In genomic region chr14:64292197-64292596, GRCh38 we compare ENCODE assay signal across 15 cellular contexts. TPM values are rescaled to one million over a fixed set of nuclear protein-coding genes. Genes with fewer than 3 reads are reported as not detected.
"Had no signal": no experiment of that assay in that cellular context is flagged by ENCODE, and none has a peak within 500 bp of the region (broad histone marks: within the 10 kb centered on the region; RNA-seq: fewer than 3 reads in every experiment).

No MANE protein-coding gene starts in this region.

- DNase-seq: activated CD4-positive, alpha-beta T cell treated with anti-CD3 and anti-CD28 coated beads, Interleukin-2, amount 50 U/mL, for 4 hours; activated effector memory CD4-positive, alpha-beta T cell treated with Interleukin-2 at 50 U/mL for 16 hours; activated naive CD8-positive, alpha-beta T cell treated with anti-CD3 and anti-CD28 coated beads, Interleukin-2, amount 10 ng/mL, durations not matched to agents 7 days and 5 days; activated T-cell treated with anti-CD3 and anti-CD28 coated beads, Interleukin-2, amount 50 U/mL, for 1 hour; body of pancreas; effector memory CD8-positive, alpha-beta T cell; esophagus squamous epithelium; heart right ventricle; left lung; midbrain; nephron progenitor cell; occipital lobe; posterior cingulate gyrus; sigmoid colon; T-cell had no signal

- ATAC-seq: body of pancreas; effector memory CD8-positive, alpha-beta T cell; heart right ventricle; left lung; T-cell had no signal

- H3K27ac ChIP-seq: body of pancreas, esophagus squamous epithelium, heart right ventricle, left lung, sigmoid colon had no signal

- H3K4me3 Mint-ChIP-seq: activated naive CD8-positive, alpha-beta T cell treated with anti-CD3 and anti-CD28 coated beads, Interleukin-2, amount 10 ng/mL, durations not matched to agents 7 days and 5 days; effector memory CD8-positive, alpha-beta T cell had no signal

- H3K9me3 ChIP-seq: body of pancreas, esophagus squamous epithelium, heart right ventricle, left lung, sigmoid colon had no signal

- H3K9me3 Mint-ChIP-seq: activated naive CD8-positive, alpha-beta T cell treated with anti-CD3 and anti-CD28 coated beads, Interleukin-2, amount 10 ng/mL, durations not matched to agents 7 days and 5 days; effector memory CD8-positive, alpha-beta T cell; nephron progenitor cell; T-cell had no signal

- H3K27me3 ChIP-seq: body of pancreas had no signal

- H3K36me3 ChIP-seq: esophagus squamous epithelium, heart right ventricle, left lung, sigmoid colon had no signal

- H3K4me3 ChIP-seq: body of pancreas, heart right ventricle, left lung, sigmoid colon had no signal

- H3K27ac Mint-ChIP-seq: activated naive CD8-positive, alpha-beta T cell treated with anti-CD3 and anti-CD28 coated beads, Interleukin-2, amount 10 ng/mL, durations not matched to agents 7 days and 5 days; effector memory CD8-positive, alpha-beta T cell; nephron progenitor cell; T-cell had no signal

- H3K36me3 Mint-ChIP-seq: activated naive CD8-positive, alpha-beta T cell treated with anti-CD3 and anti-CD28 coated beads, Interleukin-2, amount 10 ng/mL, durations not matched to agents 7 days and 5 days; T-cell had no signal

RNA-seq across cellular contexts. Expression of gene ESR2, which starts 2.0 kb away (rescaled TPM):
- total RNA-seq: body of pancreas had no signal
